ENCODE assay signal across 24 cellular contexts in the genomic region with DNA sequence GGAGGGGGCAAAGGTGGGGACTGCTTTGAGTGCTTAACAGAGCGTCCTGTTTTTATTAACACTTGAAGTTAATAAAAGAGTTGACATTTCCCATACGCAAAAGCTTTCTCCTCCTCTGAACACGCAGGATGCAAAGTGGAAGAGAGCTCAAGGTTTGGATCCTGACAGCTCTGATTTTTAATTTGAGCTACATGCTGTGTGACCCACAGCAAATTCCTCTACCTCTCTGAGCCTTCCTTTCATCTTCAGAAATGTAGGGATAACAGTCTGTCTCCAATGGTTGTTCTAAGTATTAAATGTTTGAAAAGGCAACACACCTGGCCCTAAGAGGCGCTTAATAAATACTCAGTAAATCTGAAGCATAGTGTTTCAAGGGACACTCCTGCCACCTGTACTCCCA.
"Had no signal": no experiment of that assay in that cellular context is flagged by ENCODE, and none has a peak within 500 bp of the region (broad histone marks: within the 10 kb centered on the region; RNA-seq: fewer than 3 reads in every experiment).

No MANE protein-coding gene starts in this region.

- H3K4me3 Mint-ChIP-seq: naive thymus-derived CD4-positive, alpha-beta T cell; nephron; neural progenitor cell; stimulated activated naive CD8-positive, alpha-beta T cell treated with anti-CD3 and anti-CD28 coated beads, Interleukin-15, amount 100 ng/mL, for 72 hours had no signal

- H3K27me3 Mint-ChIP-seq: naive thymus-derived CD4-positive, alpha-beta T cell; progenitor cell of endocrine pancreas; stimulated activated naive CD8-positive, alpha-beta T cell treated with anti-CD3 and anti-CD28 coated beads, Interleukin-15, amount 100 ng/mL, for 72 hours had no signal

- H3K27me3 ChIP-seq: esophagus muscularis mucosa, neural progenitor cell, right lobe of liver, suprapubic skin, transverse colon, vagina had no signal

- ATAC-seq: left lobe of liver; naive thymus-derived CD4-positive, alpha-beta T cell; right lobe of liver; stimulated activated naive CD8-positive, alpha-beta T cell treated with anti-CD3 and anti-CD28 coated beads, Interleukin-15, amount 100 ng/mL, for 72 hours had no signal

- H3K9ac ChIP-seq: neural progenitor cell, parathyroid adenoma had no signal

- H3K4me1 ChIP-seq: esophagus muscularis mucosa, neural progenitor cell, parathyroid adenoma, right lobe of liver, suprapubic skin, transverse colon, vagina had no signal

- H3K9me3 Mint-ChIP-seq: nephron; neural progenitor cell; stimulated activated naive CD8-positive, alpha-beta T cell treated with anti-CD3 and anti-CD28 coated beads, Interleukin-15, amount 100 ng/mL, for 72 hours had no signal

- H3K27ac ChIP-seq: coronary artery, esophagus muscularis mucosa, neural progenitor cell, parathyroid adenoma, right lobe of liver, suprapubic skin, transverse colon, vagina had no signal

- H3K4me3 ChIP-seq: coronary artery, esophagus muscularis mucosa, lung, neural progenitor cell, right lobe of liver, suprapubic skin, transverse colon, vagina had no signal

- DNase-seq: dermis blood vessel endothelial cell; effector memory CD4-positive, alpha-beta T cell; foreskin melanocyte; hypothalamus; mesendoderm; midbrain; naive thymus-derived CD4-positive, alpha-beta T cell; right lobe of liver; small intestine; stimulated activated CD4-positive, alpha-beta T cell treated with anti-CD3 and anti-CD28 coated beads, Interleukin-15, amount 100 ng/mL, for 24 hours; stimulated activated CD4-positive, alpha-beta T cell treated with anti-CD3 and anti-CD28 coated beads, Interleukin-2, amount 100 ng/mL, for 48 hours; stimulated activated naive CD4-positive, alpha-beta T cell; stimulated activated naive CD8-positive, alpha-beta T cell treated with anti-CD3 and anti-CD28 coated beads, Interleukin-15, amount 100 ng/mL, for 72 hours; transverse colon had no signal

- H3K36me3 ChIP-seq: esophagus muscularis mucosa, neural progenitor cell, right lobe of liver, suprapubic skin, transverse colon, vagina had no signal

- H3K9me3 ChIP-seq: right lobe of liver, suprapubic skin, transverse colon had no signal

- H3K36me3 Mint-ChIP-seq: neural progenitor cell had no signal

- H3K27ac Mint-ChIP-seq: naive thymus-derived CD4-positive, alpha-beta T cell; nephron; neural progenitor cell; progenitor cell of endocrine pancreas; stimulated activated naive CD8-positive, alpha-beta T cell treated with anti-CD3 and anti-CD28 coated beads, Interleukin-15, amount 100 ng/mL, for 72 hours had no signal

- H3K4me1 Mint-ChIP-seq: nephron, neural progenitor cell had no signal

- H2AFZ ChIP-seq: neural progenitor cell, parathyroid adenoma had no signal

- H3K4me2 ChIP-seq: neural progenitor cell had no signal

- H3K79me2 ChIP-seq: parathyroid adenoma had no signal
